In genomic region chr2:80054339-80054675, GRCh38 we compare ENCODE assay signal across 14 cellular contexts.
A peak's percentile ranks its signal among the peaks of the same experiment; 100 is the strongest.
DNase-seq lines count a peak whose midpoint lies in the region; ATAC-seq and TF ChIP-seq lines count a peak whose summit lies in the region.
"Had no signal": no experiment of that assay in that cellular context is flagged by ENCODE, and none has a peak within 500 bp of the region (broad histone marks: within the 10 kb centered on the region; RNA-seq: fewer than 3 reads in every experiment).

No MANE protein-coding gene starts in this region.

- no peak overlapping the region for H3K4me3 ChIP-seq in AG10803 (ENCODE audit: low read length)
- H3K4me3 ChIP-seq: ascending aorta, skin epidermis, vagina had no signal

- no peak for TF ChIP-seq CTCF in AG10803 (conservative IDR thresholded peaks at IDR 0.05; ENCODE audit: low read length)

- ATAC-seq in Right ventricle myocardium superior (ENCODE audit: poor library complexity) (no peak), GM18519 (IDR thresholded peaks at IDR 0.05; ENCODE audit: low FRiP score, unreplicated experiment) (no peak)

- intact Hi-C loops in Right ventricle myocardium superior (cut with DNase I) = no loop called here

- DNase-seq in AG10803 (ENCODE audit: low read depth) = peak; percentile 13
- DNase-seq in HT1080 (ENCODE audit: low read depth) = peak; percentile 29
- peak; percentile 45 for DNase-seq in T1000 (lab: John Stamatoyannopoulos, UW)
- DNase-seq in kidney glomerular epithelial cell (lab: John Stamatoyannopoulos, UW) = peak; percentile 92
- DNase-seq in COLO829 (ENCODE audit: low spot score) = no peak
- no peak for DNase-seq in activated CD4-positive, alpha-beta T cell treated with anti-CD3 and anti-CD28 coated beads for 4 hours
- DNase-seq in Right ventricle myocardium superior = no peak
- DNase-seq: activated CD8-positive, alpha-beta memory T cell treated with anti-CD3 and anti-CD28 coated beads for 24 hours; activated effector memory CD4-positive, alpha-beta T cell treated with anti-CD3 and anti-CD28 coated beads, Interleukin-2, amount 50 U/mL, for 16 hours; stimulated activated naive CD4-positive, alpha-beta T cell treated with Interleukin-2 at 50 U/mL for 16 hours had no signal

Comparison
In these comparisons a context has a peak if more than half of its experiments do, and no peak if none do; other contexts are left out.
1. DNase-seq: peak in AG10803 (single experiment), HT1080 (single experiment), T1000 (single experiment) and kidney glomerular epithelial cell (single experiment); none in COLO829 (single experiment), activated CD4-positive, alpha-beta T cell treated with anti-CD3 and anti-CD28 coated beads for 4 hours (0 of 2) and Right ventricle myocardium superior (single experiment).